6 cellular contexts compared by ENCODE assay signal in genomic region chr12:61362037-61362436, GRCh38.
"Had no signal": no experiment of that assay in that cellular context is flagged by ENCODE, and none has a peak within 500 bp of the region (broad histone marks: within the 10 kb centered on the region; RNA-seq: fewer than 3 reads in every experiment).

No MANE protein-coding gene starts in this region.

- ATAC-seq: K562 had no signal

- H3K27ac ChIP-seq: HL-60 had no signal

- FAIRE-seq: HTR-8/SVneo, K562 had no signal

- H3K4me3 ChIP-seq: K562 had no signal

- DNase-seq: IMR-90, KBM-7, KG1 had no signal
